Comparison of ENCODE assay signal across 10 cellular contexts in genomic region chr15:80988148-80988796, GRCh38.
A peak's percentile ranks its signal among the peaks of the same experiment; 100 is the strongest.
DNase-seq lines count a peak whose midpoint lies in the region; ATAC-seq and TF ChIP-seq lines count a peak whose summit lies in the region.
"Had no signal": no experiment of that assay in that cellular context is flagged by ENCODE, and none has a peak within 500 bp of the region (broad histone marks: within the 10 kb centered on the region; RNA-seq: fewer than 3 reads in every experiment).

No MANE protein-coding gene starts in this region.

- H3K36me3 ChIP-seq in BLaER1 treated with 17β-estradiol and CSF1 and Interleukin-3, amounts not matched to agents 10 nM and 100 nM = peaks cover 0 to 18% (median 15%) of the 10 kb centered on the region in 11 experiments; a peak in 12 of 22 replicates
- no peaks in the 10 kb centered on the region for H3K36me3 ChIP-seq in MM.1S (replicated peaks; ENCODE audit: insufficient read depth, low read length)

- ATAC-seq in effector memory CD8-positive, alpha-beta T cell (replicated peaks) = no peak
- no peak for ATAC-seq in GM21526 (IDR thresholded peaks at IDR 0.05; ENCODE audit: low FRiP score, unreplicated experiment)

- peaks cover 55 to 81% (median 66%) of the 10 kb centered on the region in 10 experiments for H3K4me1 ChIP-seq in BLaER1 treated with 17β-estradiol and CSF1 and Interleukin-3, amounts not matched to agents 10 nM and 100 nM
- H3K4me1 ChIP-seq in MM.1S (ENCODE audit: low read length) = peaks cover 24% of the 10 kb centered on the region

- no peak for TF ChIP-seq CTCF in MM.1S (IDR thresholded peaks at IDR 0.05; ENCODE audit: low read length)
- no peak for TF ChIP-seq CTCF in nephron progenitor cell (IDR thresholded peaks at IDR 0.05)

- no peaks in the 10 kb centered on the region for H3K9me3 ChIP-seq in BLaER1 treated with 17β-estradiol and CSF1 and Interleukin-3, amounts not matched to agents 10 nM and 100 nM (replicated peaks in 1 of 11)
- no peaks in the 10 kb centered on the region for H3K9me3 ChIP-seq in MM.1S (replicated peaks; ENCODE audit: insufficient read depth, low read length)

- H2AFZ ChIP-seq in MM.1S (ENCODE audit: low read length) = no peak overlapping the region

- H3K9me2 ChIP-seq in MM.1S (replicated peaks; ENCODE audit: insufficient read depth, low read length) = no peaks in the 10 kb centered on the region

- H3F3A ChIP-seq in MM.1S (ENCODE audit: insufficient read depth, low read length) = peaks cover 5% of the 10 kb centered on the region; the same call in 1 of the 2 replicates

- no peak for DNase-seq in MM.1S
- DNase-seq in effector memory CD8-positive, alpha-beta T cell = no peak
- no peak for DNase-seq in nephron progenitor cell
- no peak for DNase-seq in HuH-7.5 (ENCODE audit: low spot score)
- DNase-seq in NCI-H2107 treated with DMSO at 0.1 percent for 48 hours (lab: John Stamatoyannopoulos, UW; ENCODE audit: unreplicated experiment) = no peak
- no peak for DNase-seq in AML-193 (lab: John Stamatoyannopoulos, UW)
- DNase-seq: activated gamma-delta T cell, NCI-H1092 treated with DMSO at 0.1 percent for 48 hours had no signal

- peak overlapping the region; percentile 94 for H3K4me3 Mint-ChIP-seq in effector memory CD8-positive, alpha-beta T cell
- H3K4me3 Mint-ChIP-seq in nephron progenitor cell = peak overlapping the region; percentile 94

- H3K27ac Mint-ChIP-seq in effector memory CD8-positive, alpha-beta T cell = peak overlapping the region; percentile 96 to 97
- H3K27ac Mint-ChIP-seq in nephron progenitor cell = peak overlapping the region; percentile 23

- no peaks in the 10 kb centered on the region for H3K27me3 Mint-ChIP-seq in effector memory CD8-positive, alpha-beta T cell
- peaks cover 4% of the 10 kb centered on the region for H3K27me3 Mint-ChIP-seq in nephron progenitor cell (ENCODE audit: low read depth, poor library complexity)

- H3K27me3 ChIP-seq in BLaER1 treated with 17β-estradiol and CSF1 and Interleukin-3, amounts not matched to agents 10 nM and 100 nM = no peaks in the 10 kb centered on the region
- H3K27me3 ChIP-seq in MM.1S (replicated peaks; ENCODE audit: insufficient read depth, low read length) = no peaks in the 10 kb centered on the region

- H3K4me1 Mint-ChIP-seq in effector memory CD8-positive, alpha-beta T cell (ENCODE audit: low read depth in 2 of 2) = peaks cover 36 to 49% of the 10 kb centered on the region in 2 donors
- peaks cover 37% of the 10 kb centered on the region for H3K4me1 Mint-ChIP-seq in nephron progenitor cell

- H3K27ac ChIP-seq in BLaER1 treated with 17β-estradiol and CSF1 and Interleukin-3, amounts not matched to agents 10 nM and 100 nM = peak overlapping the region; percentile 70 to 93 (median 89); a peak in 21 of 22 replicates
- no peak overlapping the region for H3K27ac ChIP-seq in MM.1S (ENCODE audit: low read length)

- H4K20me1 ChIP-seq in BLaER1 treated with 17β-estradiol and CSF1 and Interleukin-3, amounts not matched to agents 10 nM and 100 nM = peaks cover 17 to 60% (median 53%) of the 10 kb centered on the region in 11 experiments; a peak in 21 of 22 replicates
- peaks cover 2% of the 10 kb centered on the region; the same call in 1 of the 2 replicates for H4K20me1 ChIP-seq in MM.1S (ENCODE audit: insufficient read depth, low read length)

- H3K4me3 ChIP-seq in BLaER1 treated with 17β-estradiol and CSF1 and Interleukin-3, amounts not matched to agents 10 nM and 100 nM = peak overlapping the region; percentile 73 to 95 (median 85)
- peak overlapping the region; percentile 97 for H3K4me3 ChIP-seq in MM.1S (ENCODE audit: low read length)

- peaks cover 10% of the 10 kb centered on the region for H3K36me3 Mint-ChIP-seq in effector memory CD8-positive, alpha-beta T cell (ENCODE audit: insufficient read depth)
- H3K36me3 Mint-ChIP-seq in nephron progenitor cell (ENCODE audit: low read depth) = peaks cover 19% of the 10 kb centered on the region

- H3K9ac ChIP-seq in BLaER1 treated with 17β-estradiol and CSF1 and Interleukin-3, amounts not matched to agents 10 nM and 100 nM = peak overlapping the region; percentile 81 to 92 (median 88)
- peak overlapping the region; percentile 90; the same call in 1 of the 2 replicates for H3K9ac ChIP-seq in MM.1S (ENCODE audit: low read length)

- peak overlapping the region; percentile 85 to 98 (median 92) for H3K4me2 ChIP-seq in BLaER1 treated with 17β-estradiol and CSF1 and Interleukin-3, amounts not matched to agents 10 nM and 100 nM
- peak overlapping the region; percentile 82 for H3K4me2 ChIP-seq in MM.1S (ENCODE audit: low read depth, low read length)

- H3K9me3 Mint-ChIP-seq in effector memory CD8-positive, alpha-beta T cell = no peaks in the 10 kb centered on the region
- H3K9me3 Mint-ChIP-seq in nephron progenitor cell = no peaks in the 10 kb centered on the region

- H3K79me2 ChIP-seq in MM.1S (ENCODE audit: low read length) = peaks cover 61% of the 10 kb centered on the region
